In genomic region chr13:108734676-108735075, GRCh38 we compare ENCODE assay signal across 2 cellular contexts.
A peak's percentile ranks its signal among the peaks of the same experiment; 100 is the strongest.
TF ChIP-seq lines count a peak whose summit lies in the region.

No MANE protein-coding gene starts in this region.

TF ChIP-seq in A549, 52 proteins besides CTCF, POLR2A, EP300 and RAD21 (continued from another document):
- TF ChIP-seq, protein P1, sequence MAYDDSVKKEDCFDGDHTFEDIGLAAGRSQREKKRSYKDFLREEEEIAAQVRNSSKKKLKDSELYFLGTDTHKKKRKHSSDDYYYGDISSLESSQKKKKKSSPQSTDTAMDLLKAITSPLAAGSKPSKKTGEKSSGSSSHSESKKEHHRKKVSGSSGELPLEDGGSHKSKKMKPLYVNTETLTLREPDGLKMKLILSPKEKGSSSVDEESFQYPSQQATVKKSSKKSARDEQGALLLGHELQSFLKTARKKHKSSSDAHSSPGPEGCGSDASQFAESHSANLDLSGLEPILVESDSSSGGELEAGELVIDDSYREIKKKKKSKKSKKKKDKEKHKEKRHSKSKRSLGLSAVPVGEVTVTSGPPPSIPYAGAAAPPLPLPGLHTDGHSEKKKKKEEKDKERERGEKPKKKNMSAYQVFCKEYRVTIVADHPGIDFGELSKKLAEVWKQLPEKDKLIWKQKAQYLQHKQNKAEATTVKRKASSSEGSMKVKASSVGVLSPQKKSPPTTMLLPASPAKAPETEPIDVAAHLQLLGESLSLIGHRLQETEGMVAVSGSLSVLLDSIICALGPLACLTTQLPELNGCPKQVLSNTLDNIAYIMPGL (CRISPR knock-in tag; IDR thresholded peaks at IDR 0.05; ENCODE audit: borderline replicate concordance): no peak
- TF ChIP-seq EHF (CRISPR knock-in tag; IDR thresholded peaks at IDR 0.05): no peak
- TF ChIP-seq MAX (IDR thresholded peaks at IDR 0.05): no peak
- TF ChIP-seq HOXA7 (CRISPR knock-in tag; IDR thresholded peaks at IDR 0.05): no peak
- TF ChIP-seq GATA3 (IDR thresholded peaks at IDR 0.05; ENCODE audit: borderline replicate concordance): no peak
- no peak for TF ChIP-seq BCL3 (IDR thresholded peaks at IDR 0.05)
- TF ChIP-seq PBX3 (IDR thresholded peaks at IDR 0.05): no peak
- TF ChIP-seq NFE2L2 (conservative IDR thresholded peaks at IDR 0.05; ENCODE audit: low read length): no peak
- no peak for TF ChIP-seq RCOR1 (IDR thresholded peaks at IDR 0.05; ENCODE audit: low read depth, low read length)
- TF ChIP-seq FOSL2 (IDR thresholded peaks at IDR 0.05): no peak
- no peak for TF ChIP-seq FOSL2 (CRISPR knock-in tag; IDR thresholded peaks at IDR 0.05)
- TF ChIP-seq RARB (CRISPR knock-in tag; IDR thresholded peaks at IDR 0.05): no peak

TF ChIP-seq in GM23338, 12 proteins besides CTCF, POLR2A, EP300 and RAD21 (continued from another document):
- no peak for TF ChIP-seq POLR2AphosphoS5 (IDR thresholded peaks at IDR 0.05; ENCODE audit: low read depth)
- TF ChIP-seq ZNF114 (CRISPR knock-in tag; IDR thresholded peaks at IDR 0.05): no peak
- TF ChIP-seq ZNF331 (CRISPR knock-in tag; IDR thresholded peaks at IDR 0.05; ENCODE audit: low read depth): no peak
- TF ChIP-seq, protein P2, sequence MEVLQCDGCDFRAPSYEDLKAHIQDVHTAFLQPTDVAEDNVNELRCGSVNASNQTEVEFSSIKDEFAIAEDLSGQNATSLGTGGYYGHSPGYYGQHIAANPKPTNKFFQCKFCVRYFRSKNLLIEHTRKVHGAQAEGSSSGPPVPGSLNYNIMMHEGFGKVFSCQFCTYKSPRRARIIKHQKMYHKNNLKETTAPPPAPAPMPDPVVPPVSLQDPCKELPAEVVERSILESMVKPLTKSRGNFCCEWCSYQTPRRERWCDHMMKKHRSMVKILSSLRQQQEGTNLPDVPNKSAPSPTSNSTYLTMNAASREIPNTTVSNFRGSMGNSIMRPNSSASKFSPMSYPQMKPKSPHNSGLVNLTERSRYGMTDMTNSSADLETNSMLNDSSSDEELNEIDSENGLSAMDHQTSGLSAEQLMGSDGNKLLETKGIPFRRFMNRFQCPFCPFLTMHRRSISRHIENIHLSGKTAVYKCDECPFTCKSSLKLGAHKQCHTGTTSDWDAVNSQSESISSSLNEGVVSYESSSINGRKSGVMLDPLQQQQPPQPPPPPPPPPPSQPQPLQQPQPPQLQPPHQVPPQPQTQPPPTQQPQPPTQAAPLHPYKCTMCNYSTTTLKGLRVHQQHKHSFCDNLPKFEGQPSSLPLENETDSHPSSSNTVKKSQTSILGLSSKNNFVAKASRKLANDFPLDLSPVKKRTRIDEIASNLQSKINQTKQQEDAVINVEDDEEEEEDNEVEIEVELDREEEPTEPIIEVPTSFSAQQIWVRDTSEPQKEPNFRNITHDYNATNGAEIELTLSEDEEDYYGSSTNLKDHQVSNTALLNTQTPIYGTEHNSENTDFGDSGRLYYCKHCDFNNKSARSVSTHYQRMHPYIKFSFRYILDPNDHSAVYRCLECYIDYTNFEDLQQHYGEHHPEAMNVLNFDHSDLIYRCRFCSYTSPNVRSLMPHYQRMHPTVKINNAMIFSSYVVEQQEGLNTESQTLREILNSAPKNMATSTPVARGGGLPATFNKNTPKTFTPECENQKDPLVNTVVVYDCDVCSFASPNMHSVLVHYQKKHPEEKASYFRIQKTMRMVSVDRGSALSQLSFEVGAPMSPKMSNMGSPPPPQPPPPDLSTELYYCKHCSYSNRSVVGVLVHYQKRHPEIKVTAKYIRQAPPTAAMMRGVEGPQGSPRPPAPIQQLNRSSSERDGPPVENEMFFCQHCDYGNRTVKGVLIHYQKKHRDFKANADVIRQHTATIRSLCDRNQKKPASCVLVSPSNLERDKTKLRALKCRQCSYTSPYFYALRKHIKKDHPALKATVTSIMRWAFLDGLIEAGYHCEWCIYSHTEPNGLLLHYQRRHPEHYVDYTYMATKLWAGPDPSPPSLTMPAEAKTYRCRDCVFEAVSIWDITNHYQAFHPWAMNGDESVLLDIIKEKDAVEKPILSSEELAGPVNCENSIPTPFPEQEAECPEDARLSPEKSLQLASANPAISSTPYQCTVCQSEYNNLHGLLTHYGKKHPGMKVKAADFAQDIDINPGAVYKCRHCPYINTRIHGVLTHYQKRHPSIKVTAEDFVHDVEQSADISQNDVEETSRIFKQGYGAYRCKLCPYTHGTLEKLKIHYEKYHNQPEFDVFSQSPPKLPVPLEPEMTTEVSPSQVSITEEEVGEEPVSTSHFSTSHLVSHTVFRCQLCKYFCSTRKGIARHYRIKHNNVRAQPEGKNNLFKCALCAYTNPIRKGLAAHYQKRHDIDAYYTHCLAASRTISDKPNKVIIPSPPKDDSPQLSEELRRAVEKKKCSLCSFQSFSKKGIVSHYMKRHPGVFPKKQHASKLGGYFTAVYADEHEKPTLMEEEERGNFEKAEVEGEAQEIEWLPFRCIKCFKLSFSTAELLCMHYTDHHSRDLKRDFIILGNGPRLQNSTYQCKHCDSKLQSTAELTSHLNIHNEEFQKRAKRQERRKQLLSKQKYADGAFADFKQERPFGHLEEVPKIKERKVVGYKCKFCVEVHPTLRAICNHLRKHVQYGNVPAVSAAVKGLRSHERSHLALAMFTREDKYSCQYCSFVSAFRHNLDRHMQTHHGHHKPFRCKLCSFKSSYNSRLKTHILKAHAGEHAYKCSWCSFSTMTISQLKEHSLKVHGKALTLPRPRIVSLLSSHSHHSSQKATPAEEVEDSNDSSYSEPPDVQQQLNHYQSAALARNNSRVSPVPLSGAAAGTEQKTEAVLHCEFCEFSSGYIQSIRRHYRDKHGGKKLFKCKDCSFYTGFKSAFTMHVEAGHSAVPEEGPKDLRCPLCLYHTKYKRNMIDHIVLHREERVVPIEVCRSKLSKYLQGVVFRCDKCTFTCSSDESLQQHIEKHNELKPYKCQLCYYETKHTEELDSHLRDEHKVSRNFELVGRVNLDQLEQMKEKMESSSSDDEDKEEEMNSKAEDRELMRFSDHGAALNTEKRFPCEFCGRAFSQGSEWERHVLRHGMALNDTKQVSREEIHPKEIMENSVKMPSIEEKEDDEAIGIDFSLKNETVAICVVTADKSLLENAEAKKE (CRISPR knock-in tag; IDR thresholded peaks at IDR 0.05): no peak
- no peak for TF ChIP-seq EZH2phosphoT487 (IDR thresholded peaks at IDR 0.05; ENCODE audit: unreplicated experiment)
- TF ChIP-seq CREB1 (CRISPR knock-in tag; IDR thresholded peaks at IDR 0.05; ENCODE audit: low read depth): 0 out of 2 replicates have a peak, but pooled peaks have one; percentile 19
- TF ChIP-seq ETS1 (IDR thresholded peaks at IDR 0.05): peak; percentile 66; the same call in 1 of the 2 replicates
